ENCODE assay signal across 8 cellular contexts in the genomic region with DNA sequence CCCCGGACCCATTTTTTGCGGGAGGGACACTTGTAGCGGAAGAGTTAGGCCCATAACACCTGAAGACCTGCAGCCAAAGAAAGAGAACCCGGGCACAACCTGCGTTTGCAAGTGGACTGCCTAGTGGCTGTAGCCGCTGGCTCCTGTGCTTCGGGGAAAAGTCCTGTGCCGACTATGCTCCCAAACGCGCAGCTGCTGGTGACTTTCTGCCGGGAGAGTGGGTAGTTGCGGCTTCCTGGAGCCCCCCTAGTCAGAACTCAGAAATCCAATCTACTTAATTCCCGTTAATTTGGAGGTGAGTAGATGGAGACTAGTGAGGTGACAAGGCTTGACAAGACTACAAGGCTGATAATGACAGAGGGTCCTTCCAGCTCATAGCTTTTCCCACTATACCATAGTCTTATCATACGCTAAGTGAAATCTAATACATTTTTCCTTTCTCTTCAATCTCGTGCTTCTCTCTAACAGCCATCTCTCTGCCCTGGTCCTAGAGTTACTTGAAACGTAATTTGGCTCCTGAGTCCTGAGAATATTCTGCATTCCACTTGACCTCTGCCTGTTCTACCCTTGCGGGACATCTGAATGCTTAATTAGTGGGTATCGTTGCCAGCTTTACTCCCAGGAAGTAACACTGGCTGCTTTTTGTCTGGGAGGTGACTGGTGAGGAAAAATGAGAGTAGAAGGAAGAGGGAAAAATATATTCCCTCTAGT. TPM values are rescaled to one million over a fixed set of nuclear protein-coding genes. Genes with fewer than 3 reads are reported as not detected.
DNase-seq lines count a peak whose midpoint lies in the region; ATAC-seq, FAIRE-seq and TF ChIP-seq lines count a peak whose summit lies in the region.

No MANE protein-coding gene starts in this region.

- TF ChIP-seq POLR2A in IMR-90 (IDR thresholded peaks at IDR 0.05; ENCODE audit: low read depth, low read length) (no peak), endothelial cell of umbilical vein (IDR thresholded peaks at IDR 0.05; ENCODE audit: low read depth, low read length) (no peak)

- H3K9ac ChIP-seq in IMR-90 (ENCODE audit: low read depth, low read length): peak overlapping the region; percentile 77
- H3K9ac ChIP-seq in endothelial cell of umbilical vein (replicated peaks; ENCODE audit: extremely low read depth, insufficient read depth, low read length): peak overlapping the region; percentile 94

- H2AK5ac ChIP-seq in IMR-90 (ENCODE audit: low read depth, low read length): peak overlapping the region; percentile 74

- H3K4ac ChIP-seq in IMR-90 (ENCODE audit: low read depth, low read length): peak overlapping the region; percentile 25

- H4K20me1 ChIP-seq in IMR-90 (ENCODE audit: insufficient read depth, low read length): no peaks in the 10 kb centered on the region; the same call in 1 of the 2 replicates
- no peaks in the 10 kb centered on the region for H4K20me1 ChIP-seq in endothelial cell of umbilical vein (replicated peaks; ENCODE audit: control insufficient read depth, extremely low read depth, insufficient read depth, low read length)

- CTCF ChIA-PET in IMR-90 (lab: Yijun Ruan, JAX) (no interaction called here), endothelial cell of umbilical vein (lab: Charles Lee) (interaction anchor here (0.8 to 2.5 kb wide), 12 partner anchors 9 to 376 kb away, joined by 3 to 14 read pairs (median 4); partner anchors contain the start of gene HSPA2)

- H3K27ac ChIP-seq in IMR-90 (ENCODE audit: insufficient read depth, low read length): peak overlapping the region; percentile 34
- H3K27ac ChIP-seq in endothelial cell of umbilical vein (ENCODE audit: insufficient read depth, low read depth, low read length): peak overlapping the region; percentile 18
- H3K27ac ChIP-seq in urinary bladder (ENCODE audit: low read depth): no peak overlapping the region

- H3K79me2 ChIP-seq in endothelial cell of umbilical vein (ENCODE audit: control insufficient read depth, insufficient read depth, low read length): peaks cover 35% of the 10 kb centered on the region

- H3K14ac ChIP-seq in IMR-90 (replicated peaks; ENCODE audit: low read depth, low read length): peak overlapping the region; percentile 88

- peak overlapping the region; percentile 26; the same call in 1 of the 2 replicates for H4K5ac ChIP-seq in IMR-90 (ENCODE audit: low read depth, low read length)

- peaks cover 10 to 41% of the 10 kb centered on the region in 2 experiments; a peak in 3 of 4 replicates for H3K79me1 ChIP-seq in IMR-90 (ENCODE audit: low read depth in 1 of 2, low read length in 2 of 2)

- H2BK15ac ChIP-seq in IMR-90 (ENCODE audit: low read depth, low read length): no peak overlapping the region; the same call in 2 of the 3 replicates

- H3K27me3 ChIP-seq in IMR-90 (ENCODE audit: control insufficient read depth, insufficient read depth, low read length) (no peaks in the 10 kb centered on the region), endothelial cell of umbilical vein (ENCODE audit: control insufficient read depth in 2 of 2, insufficient read depth in 2 of 2, low read length in 2 of 2) (no peaks in the 10 kb centered on the region)

- H3K23ac ChIP-seq in IMR-90 (ENCODE audit: low read depth, low read length): peak overlapping the region; percentile 20

- H3K4me1 ChIP-seq in IMR-90 (ENCODE audit: control insufficient read depth, insufficient read depth, low read length) (no peaks in the 10 kb centered on the region), endothelial cell of umbilical vein (ENCODE audit: control insufficient read depth, extremely low read depth, insufficient read depth, low read length) (peaks cover 16% of the 10 kb centered on the region), urinary bladder (ENCODE audit: insufficient read depth) (peaks cover 1% of the 10 kb centered on the region)

- H3K18ac ChIP-seq in IMR-90 (ENCODE audit: low read depth, low read length): peak overlapping the region; percentile 34; the same call in 1 of the 2 replicates

- peak overlapping the region; percentile 47 to 69; a peak in 3 of 4 replicates for H4K8ac ChIP-seq in IMR-90 (ENCODE audit: low read depth in 2 of 2, low read length in 2 of 2)

- POLR2A ChIA-PET in IMR-90 (lab: Charles Lee; ENCODE audit: unreplicated experiment) (interaction anchor here (1.0 kb wide), 1 partner anchor 32 kb away, joined by 4 read pairs; no protein-coding TSS in a partner anchor), endothelial cell of umbilical vein (lab: Charles Lee) (interaction anchor here (0.5 to 2.1 kb wide), 8 partner anchors 8 to 247 kb away, joined by 3 to 12 read pairs (median 4); partner anchors contain the start of gene HSPA2)

- H3K36me3 ChIP-seq in IMR-90 (ENCODE audit: control insufficient read depth, insufficient read depth, low read length) (no peaks in the 10 kb centered on the region), endothelial cell of umbilical vein (ENCODE audit: control insufficient read depth in 2 of 2, extremely low read depth in 1 of 2, insufficient read depth in 2 of 2, low read length in 2 of 2) (peaks cover 0 to 3% of the 10 kb centered on the region in 2 experiments), urinary bladder (ENCODE audit: insufficient read depth) (no peaks in the 10 kb centered on the region)

- FAIRE-seq in endothelial cell of umbilical vein (lab: Jason Lieb, UNC): peak; percentile 49

- TF ChIP-seq CTCF in IMR-90 (conservative IDR thresholded peaks at IDR 0.05; ENCODE audit: low read depth, low read length): no peak
- no peak for TF ChIP-seq CTCF in endothelial cell of umbilical vein (IDR thresholded peaks at IDR 0.05; ENCODE audit: extremely low read depth in 1 of 2, insufficient read depth in 1 of 2, low read depth in 1 of 2, low read length in 2 of 2)

- H2BK5ac ChIP-seq in IMR-90 (ENCODE audit: low read depth, low read length, poor library complexity, severe bottlenecking): peak overlapping the region; percentile 64

- TF ChIP-seq RAD21 in IMR-90 (IDR thresholded peaks at IDR 0.05; ENCODE audit: low read length): no peak

- peak overlapping the region; percentile 24; the same call in 1 of the 2 replicates for H4K91ac ChIP-seq in IMR-90 (ENCODE audit: insufficient read depth, low read depth, low read length)

- H3K4me2 ChIP-seq in IMR-90 (ENCODE audit: low read depth, low read length) (peak overlapping the region; percentile 87), endothelial cell of umbilical vein (ENCODE audit: insufficient read depth, low read length) (peak overlapping the region; percentile 100)

- intact Hi-C loops in IMR-90 (cut with micrococcal nuclease) (no loop called here), endothelial cell of umbilical vein (cut with micrococcal nuclease) (loop anchor here (1.0 to 10.0 kb wide), 4 partner anchors 40 to 534 kb away; partner anchors contain the start of genes SYNE2 and ZBTB25)

- dilution Hi-C loops in IMR-90 (cut with HindIII; ENCODE audit: low sequenced_read_pairs, unreplicated experiment): no loop called here
- dilution Hi-C loops in endothelial cell of umbilical vein (cut with MboI; ENCODE audit: extremely low pct_ligation_motif_present, low sequenced_read_pairs): no loop called here

- H3K9me1 ChIP-seq in IMR-90 (ENCODE audit: insufficient read depth, low read length) (no peaks in the 10 kb centered on the region; the same call in 1 of the 2 replicates), endothelial cell of umbilical vein (replicated peaks; ENCODE audit: control insufficient read depth, extremely low read depth, insufficient read depth, low read length) (no peaks in the 10 kb centered on the region)

- BruUV-seq in IMR-90 (replicated peaks; lab: Mats Ljungman, UMichigan): no TSS peak
- TSS peak; percentile 75 for BruUV-seq in endothelial cell of umbilical vein (replicated peaks; lab: Mats Ljungman, UMichigan)

- no peak overlapping the region for H2BK120ac ChIP-seq in IMR-90 (ENCODE audit: low read depth, low read length)

- no peak overlapping the region for H2BK20ac ChIP-seq in IMR-90 (ENCODE audit: low read depth, low read length)

- peak overlapping the region; percentile 63 for H3K4me3 ChIP-seq in IMR-90 (ENCODE audit: insufficient read depth, low read depth, low read length)
- peak overlapping the region; percentile 56 to 94 (median 88) for H3K4me3 ChIP-seq in endothelial cell of umbilical vein (replicated peaks in 1 of 3; ENCODE audit: insufficient read depth in 1 of 3, low read depth in 1 of 3, low read length in 3 of 3)
- peak overlapping the region; percentile 54 for H3K4me3 ChIP-seq in urinary bladder (ENCODE audit: low read depth, low read length)

- H2AFZ ChIP-seq in IMR-90 (replicated peaks; ENCODE audit: low read length, poor library complexity) (peak overlapping the region; percentile 92), endothelial cell of umbilical vein (ENCODE audit: low read depth, low read length) (peak overlapping the region; percentile 58)

- peak; percentile 21 for DNase-seq in stimulated activated CD4-positive, alpha-beta T cell treated with anti-CD3 and anti-CD28 coated beads, Interleukin-1b, Interleukin-23, amount 100 ng/mL, for 48 hours
- no peak for DNase-seq in stimulated activated CD4-positive, alpha-beta T cell treated with anti-CD3 and anti-CD28 coated beads, Interleukin-12 subunit alpha, Interleukin-12 subunit beta, amount 100 ng/mL, for 4 hours
- peak; percentile 30 for DNase-seq in IMR-90
- DNase-seq in T-helper 2 cell: peak in 3 of 5 experiments; percentile 12 to 20 (median 15)
- DNase-seq in endothelial cell of umbilical vein (ENCODE audit: low read depth, low spot score): no peak
- peak; percentile 16 for DNase-seq in mucosa of gallbladder (ENCODE audit: low spot score)

- WGBS in IMR-90 (ENCODE audit: extremely low coverage in 2 of 2, insufficient read length in 1 of 2), 2 experiments: 0% methylated on average over 5 of the region's 18 CpGs; no CpG with 5 or more reads in 1 of the 2 experiments
- 1% methylated on average over 18 of the region's 18 CpGs for WGBS in urinary bladder

- in situ Hi-C loops in IMR-90 (cut with MboI; ENCODE audit: low sequenced_read_pairs): no loop called here

- H2AK9ac ChIP-seq in IMR-90 (replicated peaks; ENCODE audit: low read depth, low read length, poor library complexity): peak overlapping the region; percentile 75

- peak overlapping the region; percentile 74 for H3K56ac ChIP-seq in IMR-90 (ENCODE audit: extremely low read depth, insufficient read depth, low read length)

- H3K9me3 ChIP-seq in IMR-90 (ENCODE audit: control insufficient read depth, insufficient read depth, low read length) (no peaks in the 10 kb centered on the region), endothelial cell of umbilical vein (replicated peaks; ENCODE audit: control insufficient read depth, insufficient read depth, low read length) (no peaks in the 10 kb centered on the region)

- ATAC-seq in IMR-90 (ENCODE audit: low read depth) (peak; percentile 12), GM18870 (IDR thresholded peaks at IDR 0.05; ENCODE audit: unreplicated experiment) (no peak)

RNA-seq across cellular contexts. Expression of gene MTHFD1, which starts 0.5 kb away (rescaled TPM):
- total RNA-seq in IMR-90 (2012; rRNA removed) (59.7 and 64.9 TPM in 2 replicates), endothelial cell of umbilical vein (104 and 114 TPM in 2 replicates), mucosa of gallbladder (40.7 TPM), urinary bladder (29.4 TPM)
- polyA plus RNA-seq in IMR-90 (2012; rRNA removed) (30.4 and 32.2 TPM in 2 replicates), endothelial cell of umbilical vein (18.9 and 26.3 TPM in 2 replicates), urinary bladder (28.4 TPM)
- 12.3 and 13.6 TPM in 2 replicates for polyA plus RNA-seq in IMR-90 (2012; cell fraction: cytosol; rRNA removed)
- 14.8 and 40.8 TPM in 2 replicates for polyA plus RNA-seq in IMR-90 (2012; cell fraction: nucleus; rRNA removed; ENCODE audit: low replicate concordance)
- polyA plus RNA-seq in endothelial cell of umbilical vein (2011; cell fraction: cytosol; rRNA removed): 28.2 and 37.3 TPM in 2 replicates
- 58.6 and 64.1 TPM in 2 replicates for polyA plus RNA-seq in endothelial cell of umbilical vein (2011; cell fraction: nucleus; rRNA removed)
- polyA plus RNA-seq in endothelial cell of umbilical vein (2012): 54.2 and 84.8 TPM in 2 replicates
- polyA minus RNA-seq in endothelial cell of umbilical vein: 49.4 and 68.1 TPM in 2 replicates
- polyA minus RNA-seq in endothelial cell of umbilical vein (2011; cell fraction: cytosol; rRNA and poly(A)+ RNA removed): 143 TPM
- 39.9 and 65.6 TPM in 2 replicates for polyA minus RNA-seq in endothelial cell of umbilical vein (2011; cell fraction: nucleus; rRNA and poly(A)+ RNA removed)

Comparison
In these comparisons a context has a peak if more than half of its experiments do, and no peak if none do; other contexts are left out.
1. DNase-seq: peak in stimulated activated CD4-positive, alpha-beta T cell treated with anti-CD3 and anti-CD28 coated beads, Interleukin-1b, Interleukin-23, amount 100 ng/mL, for 48 hours (single experiment), IMR-90 (single experiment), T-helper 2 cell (3 of 5) and mucosa of gallbladder (single experiment); none in stimulated activated CD4-positive, alpha-beta T cell treated with anti-CD3 and anti-CD28 coated beads, Interleukin-12 subunit alpha, Interleukin-12 subunit beta, amount 100 ng/mL, for 4 hours (single experiment) and endothelial cell of umbilical vein (single experiment).
2. Peak in every context shown above with its lines, with median percentiles within 50 percentile points of each other: H3K4me3 ChIP-seq.